19 cellular contexts compared by ENCODE assay signal in genomic region chr2:46770622-46771021, GRCh38.
DNase-seq lines count a peak whose midpoint lies in the region; ATAC-seq, FAIRE-seq and TF ChIP-seq lines count a peak whose summit lies in the region.
"Had no signal": no experiment of that assay in that cellular context is flagged by ENCODE, and none has a peak within 500 bp of the region (broad histone marks: within the 10 kb centered on the region; RNA-seq: fewer than 3 reads in every experiment).

No MANE protein-coding gene starts in this region.

- H3K9me3 ChIP-seq in endocrine pancreas (ENCODE audit: control insufficient read depth, low read length) (no peaks in the 10 kb centered on the region), HepG2 (ENCODE audit: low read length) (no peaks in the 10 kb centered on the region)
- H3K9me3 ChIP-seq: uterus had no signal

- no peak overlapping the region for H2AFZ ChIP-seq in HepG2 (ENCODE audit: low read length)

- no peaks in the 10 kb centered on the region for H3K79me2 ChIP-seq in HepG2 (ENCODE audit: insufficient read depth, low read length)

- no TSS peak for BruUV-seq in HepG2 (replicated peaks; lab: Mats Ljungman, UMichigan)

- H3K27ac ChIP-seq in HepG2 (ENCODE audit: extremely low read length, insufficient read depth, low read length): peak overlapping the region; percentile 11
- H3K27ac ChIP-seq: uterus had no signal

- POLR2A ChIA-PET in HepG2 (lab: Yijun Ruan, JAX): interaction anchor here (0.9 kb wide), 1 partner anchor 10 kb away, joined by 4 read pairs; no protein-coding TSS in a partner anchor

- CTCF ChIA-PET in HepG2 (lab: Yijun Ruan, JAX; ENCODE audit: low intra/inter-chr PET ratio, low total read pairs): no interaction called here

- H3K4me2 ChIP-seq in HepG2 (ENCODE audit: low read depth, low read length): peak overlapping the region; percentile 67

- TF ChIP-seq EP300 in HepG2 (IDR thresholded peaks at IDR 0.05; ENCODE audit: low read depth in 2 of 2, low read length in 2 of 2): peak in 1 of 2 experiments; percentile 30; a peak in 2 of 4 replicates
- TF ChIP-seq EP300 in HepG2 (CRISPR knock-in tag; IDR thresholded peaks at IDR 0.05; ENCODE audit: borderline replicate concordance): 0 out of 2 replicates have a peak, but pooled peaks have one; percentile 26

- FAIRE-seq in HepG2 (lab: Jason Lieb, UNC): peak; percentile 87

- peaks cover 5% of the 10 kb centered on the region for H3K4me1 ChIP-seq in endocrine pancreas (ENCODE audit: control insufficient read depth, insufficient read depth, low read length)
- H3K4me1 ChIP-seq in HepG2 (ENCODE audit: insufficient read depth, low read length): peaks cover 39% of the 10 kb centered on the region
- H3K4me1 ChIP-seq: uterus had no signal

- H3K27me3 ChIP-seq in endocrine pancreas (ENCODE audit: control insufficient read depth, insufficient read depth, low read length) (no peaks in the 10 kb centered on the region), HepG2 (ENCODE audit: control insufficient read depth in 1 of 2, insufficient read depth in 2 of 2, low read length in 2 of 2) (no peaks in the 10 kb centered on the region)
- H3K27me3 ChIP-seq: uterus had no signal

- peaks cover 81% of the 10 kb centered on the region for H3K4me1 Mint-ChIP-seq in HFFc6 (ENCODE audit: low read depth)
- H3K4me1 Mint-ChIP-seq: activated B cell treated with CpG ODN at 0.5 μM for 24 hours; activated naive CD4-positive, alpha-beta T cell treated with anti-CD3 and anti-CD28 coated beads, Interleukin-2, amount 50 U/mL, for 24 hours; central memory CD8-positive, alpha-beta T cell had no signal

- intact Hi-C loops in HepG2 (cut with micrococcal nuclease; ENCODE audit: unreplicated experiment): no loop called here

- TF ChIP-seq CTCF in HFFc6 (IDR thresholded peaks at IDR 0.05): no peak
- no peak for TF ChIP-seq CTCF in HepG2 (CRISPR knock-in tag; IDR thresholded peaks at IDR 0.05)

- H4K20me1 ChIP-seq in HepG2 (ENCODE audit: insufficient read depth, low read length): no peaks in the 10 kb centered on the region

- no peak for TF ChIP-seq POLR2A in HepG2 (IDR thresholded peaks at IDR 0.05; ENCODE audit: insufficient read depth in 1 of 2, low read depth in 2 of 2, low read length in 2 of 2)

- H3K9ac ChIP-seq in endocrine pancreas (ENCODE audit: control insufficient read depth, insufficient read depth, low read length) (no peak overlapping the region), HepG2 (ENCODE audit: insufficient read depth, low read depth, low read length) (peak overlapping the region; percentile 9; the same call in 1 of the 2 replicates)

- H3K4me3 Mint-ChIP-seq in HFFc6: peak overlapping the region; percentile 70
- H3K4me3 Mint-ChIP-seq: activated B cell treated with CpG ODN at 0.5 μM for 24 hours; activated naive CD4-positive, alpha-beta T cell treated with anti-CD3 and anti-CD28 coated beads, Interleukin-2, amount 50 U/mL, for 24 hours; central memory CD8-positive, alpha-beta T cell; stimulated activated naive CD8-positive, alpha-beta T cell treated with anti-CD3 and anti-CD28 coated beads, Interleukin-15, Interleukin-2, amounts not matched to agents 100 ng/mL and 50 ng/mL, for 24 hours had no signal

- H3K4me3 ChIP-seq in endocrine pancreas (ENCODE audit: control insufficient read depth, insufficient read depth, low read length) (peak overlapping the region; percentile 51), HepG2 (replicated peaks in 1 of 3; ENCODE audit: insufficient read depth in 1 of 3, low read depth in 2 of 3, low read length in 3 of 3) (peak overlapping the region; percentile 6 to 26 (median 25); a peak in 3 of 6 replicates)
- H3K4me3 ChIP-seq: uterus had no signal

- H3K9me3 Mint-ChIP-seq in HFFc6: peaks cover 6% of the 10 kb centered on the region
- H3K9me3 Mint-ChIP-seq: activated B cell treated with CpG ODN at 0.5 μM for 24 hours; activated naive CD4-positive, alpha-beta T cell treated with anti-CD3 and anti-CD28 coated beads, Interleukin-2, amount 50 U/mL, for 24 hours; central memory CD8-positive, alpha-beta T cell; stimulated activated naive CD8-positive, alpha-beta T cell treated with anti-CD3 and anti-CD28 coated beads, Interleukin-15, Interleukin-2, amounts not matched to agents 100 ng/mL and 50 ng/mL, for 24 hours had no signal

- peaks cover 28% of the 10 kb centered on the region for H3K27me3 Mint-ChIP-seq in HFFc6 (ENCODE audit: insufficient read depth)
- H3K27me3 Mint-ChIP-seq: activated B cell treated with CpG ODN at 0.5 μM for 24 hours; activated naive CD4-positive, alpha-beta T cell treated with anti-CD3 and anti-CD28 coated beads, Interleukin-2, amount 50 U/mL, for 24 hours; central memory CD8-positive, alpha-beta T cell; stimulated activated naive CD8-positive, alpha-beta T cell treated with anti-CD3 and anti-CD28 coated beads, Interleukin-15, Interleukin-2, amounts not matched to agents 100 ng/mL and 50 ng/mL, for 24 hours had no signal

- TF ChIP-seq RAD21 in HepG2 (CRISPR knock-in tag; IDR thresholded peaks at IDR 0.05): no peak

- H3K36me3 Mint-ChIP-seq in HFFc6 (ENCODE audit: low read depth): peaks cover 23% of the 10 kb centered on the region
- H3K36me3 Mint-ChIP-seq: activated naive CD4-positive, alpha-beta T cell treated with anti-CD3 and anti-CD28 coated beads, Interleukin-2, amount 50 U/mL, for 24 hours had no signal

- WGBS in HepG2 (ENCODE audit: low lambda C conversion rate): 1% methylated on average over 8 of the region's 8 CpGs

- H3K36me3 ChIP-seq in endocrine pancreas (ENCODE audit: control insufficient read depth, insufficient read depth, low read length) (no peaks in the 10 kb centered on the region), HepG2 (replicated peaks in 1 of 2; ENCODE audit: control insufficient read depth in 1 of 2, insufficient read depth in 2 of 2, low read length in 2 of 2) (no peaks in the 10 kb centered on the region)
- H3K36me3 ChIP-seq: uterus had no signal

- peak overlapping the region; percentile 79 for H3K27ac Mint-ChIP-seq in HFFc6
- H3K27ac Mint-ChIP-seq: activated B cell treated with CpG ODN at 0.5 μM for 24 hours; activated naive CD4-positive, alpha-beta T cell treated with anti-CD3 and anti-CD28 coated beads, Interleukin-2, amount 50 U/mL, for 24 hours; stimulated activated naive CD8-positive, alpha-beta T cell treated with anti-CD3 and anti-CD28 coated beads, Interleukin-15, Interleukin-2, amounts not matched to agents 100 ng/mL and 50 ng/mL, for 24 hours had no signal

- in situ Hi-C loops in ACHN (cut with HindIII; ENCODE audit: low pct_ligation_motif_present, low pct_unique_long_range_greater_than_20kb, low sequenced_read_pairs) (no loop called here), HepG2 (cut with HindIII; ENCODE audit: extremely low pct_ligation_motif_present, low pct_unique_long_range_greater_than_20kb) (no loop called here)

- DNase-seq in ACHN (peak; percentile 81), HFFc6 (peak; percentile 66), HepG2 (ENCODE audit: low spot score) (peak; percentile 90)
- no peak for DNase-seq in activated CD4-positive, alpha-beta T cell treated with anti-CD3 and anti-CD28 coated beads, Interleukin-2, amount 50 U/mL, for 1 hour
- DNase-seq: activated B cell treated with CpG ODN at 0.5 μM for 24 hours; activated CD8-positive, alpha-beta memory T cell treated with anti-CD3 and anti-CD28 coated beads, Interleukin-2, amount 50 U/mL, for 48 hours; H7; Karpas-422; mammary epithelial cell; NCI-H1694; NCI-H524 treated with DMSO at 0.1 percent for 48 hours; uterus had no signal

- ATAC-seq in HepG2: peak; percentile 94
- ATAC-seq in HG03159 (IDR thresholded peaks at IDR 0.05; ENCODE audit: unreplicated experiment): no peak
- ATAC-seq in HG02981 (IDR thresholded peaks at IDR 0.05; ENCODE audit: unreplicated experiment): no peak
- ATAC-seq in activated CD4-positive, CD25-positive, alpha-beta regulatory T cell treated with anti-CD3 and anti-CD28 coated beads, Interleukin-2, amount 50 U/mL, for 24 hours: no peak

TF ChIP-seq in HepG2, 621 proteins besides CTCF, POLR2A, EP300 and RAD21 (continues in another document):
- TF ChIP-seq, protein P1, sequence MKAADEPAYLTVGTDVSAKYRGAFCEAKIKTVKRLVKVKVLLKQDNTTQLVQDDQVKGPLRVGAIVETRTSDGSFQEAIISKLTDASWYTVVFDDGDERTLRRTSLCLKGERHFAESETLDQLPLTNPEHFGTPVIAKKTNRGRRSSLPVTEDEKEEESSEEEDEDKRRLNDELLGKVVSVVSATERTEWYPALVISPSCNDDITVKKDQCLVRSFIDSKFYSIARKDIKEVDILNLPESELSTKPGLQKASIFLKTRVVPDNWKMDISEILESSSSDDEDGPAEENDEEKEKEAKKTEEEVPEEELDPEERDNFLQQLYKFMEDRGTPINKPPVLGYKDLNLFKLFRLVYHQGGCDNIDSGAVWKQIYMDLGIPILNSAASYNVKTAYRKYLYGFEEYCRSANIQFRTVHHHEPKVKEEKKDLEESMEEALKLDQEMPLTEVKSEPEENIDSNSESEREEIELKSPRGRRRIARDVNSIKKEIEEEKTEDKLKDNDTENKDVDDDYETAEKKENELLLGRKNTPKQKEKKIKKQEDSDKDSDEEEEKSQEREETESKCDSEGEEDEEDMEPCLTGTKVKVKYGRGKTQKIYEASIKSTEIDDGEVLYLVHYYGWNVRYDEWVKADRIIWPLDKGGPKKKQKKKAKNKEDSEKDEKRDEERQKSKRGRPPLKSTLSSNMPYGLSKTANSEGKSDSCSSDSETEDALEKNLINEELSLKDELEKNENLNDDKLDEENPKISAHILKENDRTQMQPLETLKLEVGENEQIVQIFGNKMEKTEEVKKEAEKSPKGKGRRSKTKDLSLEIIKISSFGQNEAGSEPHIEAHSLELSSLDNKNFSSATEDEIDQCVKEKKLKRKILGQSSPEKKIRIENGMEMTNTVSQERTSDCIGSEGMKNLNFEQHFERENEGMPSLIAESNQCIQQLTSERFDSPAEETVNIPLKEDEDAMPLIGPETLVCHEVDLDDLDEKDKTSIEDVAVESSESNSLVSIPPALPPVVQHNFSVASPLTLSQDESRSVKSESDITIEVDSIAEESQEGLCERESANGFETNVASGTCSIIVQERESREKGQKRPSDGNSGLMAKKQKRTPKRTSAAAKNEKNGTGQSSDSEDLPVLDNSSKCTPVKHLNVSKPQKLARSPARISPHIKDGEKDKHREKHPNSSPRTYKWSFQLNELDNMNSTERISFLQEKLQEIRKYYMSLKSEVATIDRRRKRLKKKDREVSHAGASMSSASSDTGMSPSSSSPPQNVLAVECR (CRISPR knock-in tag; IDR thresholded peaks at IDR 0.05; ENCODE audit: borderline replicate concordance): peak; percentile 38; the same call in 1 of the 2 replicates
- TF ChIP-seq ZNF790 (CRISPR knock-in tag; IDR thresholded peaks at IDR 0.05; ENCODE audit: borderline replicate concordance) (0 out of 2 replicates have a peak, but pooled peaks have one; percentile 25), YY1 (IDR thresholded peaks at IDR 0.05; ENCODE audit: insufficient read depth, insufficient replicate concordance, low read depth, low read length) (no peak), ZNF615 (CRISPR knock-in tag; IDR thresholded peaks at IDR 0.05; ENCODE audit: borderline replicate concordance) (no peak), KDM2A (CRISPR knock-in tag; IDR thresholded peaks at IDR 0.05; ENCODE audit: borderline replicate concordance, low read depth) (0 out of 2 replicates have a peak, but pooled peaks have one; percentile 26), SATB2 (CRISPR knock-in tag; IDR thresholded peaks at IDR 0.05) (no peak), CHD2 (IDR thresholded peaks at IDR 0.05; ENCODE audit: low read depth, low read length) (no peak)
